ENCODE assay signal across 7 cellular contexts in genomic region chr1:114756009-114756892, GRCh38. TPM values are rescaled to one million over a fixed set of nuclear protein-coding genes. Genes with fewer than 3 reads are reported as not detected.
A peak's percentile ranks its signal among the peaks of the same experiment; 100 is the strongest.
DNase-seq lines count a peak whose midpoint lies in the region; ATAC-seq and TF ChIP-seq lines count a peak whose summit lies in the region.

No MANE protein-coding gene starts in this region.

- H3K27me3 ChIP-seq in RWPE2 (ENCODE audit: insufficient read depth, poor library complexity, severe bottlenecking) (no peaks in the 10 kb centered on the region), skeletal muscle satellite cell (ENCODE audit: control insufficient read depth, insufficient read depth, low read length) (no peaks in the 10 kb centered on the region)

- peak overlapping the region; percentile 74 for H3K27ac ChIP-seq in RWPE2 (ENCODE audit: poor library complexity, severe bottlenecking)

- H3K4me1 ChIP-seq in RWPE2 (ENCODE audit: insufficient read depth, poor library complexity, severe bottlenecking) (peaks cover 12% of the 10 kb centered on the region), skeletal muscle satellite cell (ENCODE audit: control insufficient read depth, insufficient read depth, low read length) (peaks cover 43% of the 10 kb centered on the region)

- H3K9ac ChIP-seq in skeletal muscle satellite cell (ENCODE audit: low read depth, low read length) = peak overlapping the region; percentile 98

- DNase-seq in RWPE2 (ENCODE audit: low spot score) (no peak), foreskin fibroblast (no peak), NCI-H2081 treated with DMSO at 0.1 percent for 48 hours (lab: John Stamatoyannopoulos, UW) (no peak), NCI-H2107 treated with DMSO at 0.1 percent for 48 hours (lab: John Stamatoyannopoulos, UW; ENCODE audit: unreplicated experiment) (no peak)

- H3K9me3 ChIP-seq in RWPE2 (ENCODE audit: severe bottlenecking) (no peaks in the 10 kb centered on the region), skeletal muscle satellite cell (replicated peaks; ENCODE audit: low read length) (no peaks in the 10 kb centered on the region)

- H3K4me3 ChIP-seq in RWPE2 (ENCODE audit: severe bottlenecking) (peak overlapping the region; percentile 88), foreskin fibroblast (ENCODE audit: low read depth in 1 of 2, low read length in 2 of 2) (peak overlapping the region; percentile 99 to 100), skeletal muscle satellite cell (ENCODE audit: low read length) (peak overlapping the region; percentile 93)

- no peak for TF ChIP-seq CTCF in RWPE2 (IDR thresholded peaks at IDR 0.05; ENCODE audit: poor library complexity, severe bottlenecking)
- no peak for TF ChIP-seq CTCF in foreskin fibroblast (IDR thresholded peaks at IDR 0.05; ENCODE audit: low read depth, low read length)

- H3K4me2 ChIP-seq in skeletal muscle satellite cell (ENCODE audit: low read length) = peak overlapping the region; percentile 81

- ATAC-seq in GM18858 (IDR thresholded peaks at IDR 0.05; ENCODE audit: unreplicated experiment) (peak; percentile 40), HG02610 (IDR thresholded peaks at IDR 0.05; ENCODE audit: unreplicated experiment) (peak; percentile 34), RWPE2 (ENCODE audit: low read depth) (no peak)

- H3K36me3 ChIP-seq in RWPE2 (ENCODE audit: low read depth) (peaks cover 29% of the 10 kb centered on the region), skeletal muscle satellite cell (ENCODE audit: insufficient read depth, low read length) (no peaks in the 10 kb centered on the region)

RNA-seq across cellular contexts. Expression of gene CSDE1, which starts 1.5 kb away (rescaled TPM):
- total RNA-seq in skeletal muscle satellite cell (2012; rRNA removed) = 338 and 400 TPM in 2 replicates

RNA-seq across cellular contexts. Expression of gene SIKE1, which starts 24.2 kb away (rescaled TPM):
- total RNA-seq in skeletal muscle satellite cell (2012; rRNA removed) = 31.7 and 38.0 TPM in 2 replicates

RNA-seq across cellular contexts. Expression of gene NRAS, which starts 39.7 kb away (rescaled TPM):
- total RNA-seq in skeletal muscle satellite cell (2012; rRNA removed) = 70.6 and 81.6 TPM in 2 replicates
